Comparison of ENCODE assay signal across 1 cellular context in genomic region chr3:196080997-196081833, GRCh38.
TF ChIP-seq lines count a peak whose summit lies in the region.

No MANE protein-coding gene starts in this region.

TF ChIP-seq in HepG2, 621 proteins besides CTCF, POLR2A, EP300 and RAD21 (continued from another document and continues in another):
- no peak; the same call in 1 of the 2 replicates for TF ChIP-seq ZNF232 (CRISPR knock-in tag; IDR thresholded peaks at IDR 0.05; ENCODE audit: borderline replicate concordance)
- no peak for TF ChIP-seq GZF1 (CRISPR knock-in tag; IDR thresholded peaks at IDR 0.05)
- no peak for TF ChIP-seq ZMYM2 (CRISPR knock-in tag; IDR thresholded peaks at IDR 0.05)
- no peak for TF ChIP-seq ARID3A (IDR thresholded peaks at IDR 0.05; ENCODE audit: low read depth, low read length)
- 0 out of 2 replicates have a peak, but pooled peaks have one; percentile 9 for TF ChIP-seq ZNF589 (CRISPR knock-in tag; conservative IDR thresholded peaks at IDR 0.05)
- no peak; the same call in 1 of the 2 replicates for TF ChIP-seq ARHGAP35 (CRISPR knock-in tag; IDR thresholded peaks at IDR 0.05; ENCODE audit: borderline replicate concordance)
- peak in 1 of 2 experiments; percentile 18; a peak in 1 of 4 replicates for TF ChIP-seq ATF4 (CRISPR knock-in tag; IDR thresholded peaks at IDR 0.05)
- TF ChIP-seq ELF1 (CRISPR knock-in tag; IDR thresholded peaks at IDR 0.05), result peak; percentile 51
- TF ChIP-seq ATF5 (CRISPR knock-in tag; IDR thresholded peaks at IDR 0.05; ENCODE audit: low read depth), result no peak
- no peak for TF ChIP-seq ZNF609 (CRISPR knock-in tag; IDR thresholded peaks at IDR 0.05; ENCODE audit: borderline replicate concordance)
- TF ChIP-seq TBX2 (CRISPR knock-in tag; IDR thresholded peaks at IDR 0.05; ENCODE audit: borderline replicate concordance), result no peak
- no peak for TF ChIP-seq NFE2L2 (IDR thresholded peaks at IDR 0.05; ENCODE audit: low read length)
- TF ChIP-seq ZNF652 (CRISPR knock-in tag; IDR thresholded peaks at IDR 0.05; ENCODE audit: borderline replicate concordance, low read depth), result no peak
- no peak for TF ChIP-seq NR1H2 (CRISPR knock-in tag; IDR thresholded peaks at IDR 0.05; ENCODE audit: borderline replicate concordance, low read depth)
- TF ChIP-seq ZNF792 (CRISPR knock-in tag; IDR thresholded peaks at IDR 0.05), result no peak
- TF ChIP-seq ZSCAN31 (CRISPR knock-in tag; IDR thresholded peaks at IDR 0.05; ENCODE audit: low read depth), result no peak
- TF ChIP-seq SYNCRIP (IDR thresholded peaks at IDR 0.05; ENCODE audit: insufficient read depth, low read depth, low read length), result no peak
- no peak for TF ChIP-seq NR2C2 (CRISPR knock-in tag; IDR thresholded peaks at IDR 0.05; ENCODE audit: borderline replicate concordance)
- TF ChIP-seq ZNF7 (CRISPR knock-in tag; IDR thresholded peaks at IDR 0.05), result no peak
- TF ChIP-seq ZGPAT (CRISPR knock-in tag; IDR thresholded peaks at IDR 0.05), result no peak
- no peak for TF ChIP-seq ATM (IDR thresholded peaks at IDR 0.05; ENCODE audit: borderline replicate concordance)
- TF ChIP-seq ZNF224 (CRISPR knock-in tag; IDR thresholded peaks at IDR 0.05), result no peak
- no peak for TF ChIP-seq SETDB1 (CRISPR knock-in tag; IDR thresholded peaks at IDR 0.05; ENCODE audit: borderline replicate concordance)
- no peak for TF ChIP-seq ZHX1 (CRISPR knock-in tag; IDR thresholded peaks at IDR 0.05; ENCODE audit: low read depth)
- TF ChIP-seq POLR2AphosphoS5 (IDR thresholded peaks at IDR 0.05; ENCODE audit: low read depth, low read length), result no peak
- TF ChIP-seq ZNF180 (CRISPR knock-in tag; IDR thresholded peaks at IDR 0.05; ENCODE audit: borderline replicate concordance, low read depth), result no peak
- no peak for TF ChIP-seq CERS6 (CRISPR knock-in tag; IDR thresholded peaks at IDR 0.05)
- no peak for TF ChIP-seq ZNF678 (CRISPR knock-in tag; IDR thresholded peaks at IDR 0.05)
- no peak for TF ChIP-seq CEBPB (IDR thresholded peaks at IDR 0.05; ENCODE audit: borderline replicate concordance, low read depth, low read length)
- TF ChIP-seq ZBTB49 (CRISPR knock-in tag; IDR thresholded peaks at IDR 0.05; ENCODE audit: borderline replicate concordance), result no peak
- no peak for TF ChIP-seq NCOA5 (CRISPR knock-in tag; IDR thresholded peaks at IDR 0.05)
- TF ChIP-seq ZMAT5 (CRISPR knock-in tag; IDR thresholded peaks at IDR 0.05; ENCODE audit: borderline replicate concordance, low read depth), result no peak
- TF ChIP-seq ZBTB43 (CRISPR knock-in tag; conservative IDR thresholded peaks at IDR 0.05), result 0 out of 2 replicates have a peak, but pooled peaks have one; percentile 31
- peak; percentile 78; the same call in 1 of the 2 replicates for TF ChIP-seq ZC3H13 (CRISPR knock-in tag; IDR thresholded peaks at IDR 0.05)
- TF ChIP-seq DDIT3 (CRISPR knock-in tag; IDR thresholded peaks at IDR 0.05), result no peak
- TF ChIP-seq SMAD9 (CRISPR knock-in tag; IDR thresholded peaks at IDR 0.05), result no peak
- no peak for TF ChIP-seq JDP2 (CRISPR knock-in tag; IDR thresholded peaks at IDR 0.05; ENCODE audit: borderline replicate concordance)
- no peak for TF ChIP-seq FOXP4 (CRISPR knock-in tag; IDR thresholded peaks at IDR 0.05)
- TF ChIP-seq ZBTB3 (CRISPR knock-in tag; IDR thresholded peaks at IDR 0.05; ENCODE audit: borderline replicate concordance, low read depth), result no peak
- TF ChIP-seq KMT2B (CRISPR knock-in tag; IDR thresholded peaks at IDR 0.05), result 0 out of 2 replicates have a peak, but pooled peaks have one; percentile 19
- no peak for TF ChIP-seq ZSCAN29 (CRISPR knock-in tag; conservative IDR thresholded peaks at IDR 0.05)
- no peak for TF ChIP-seq ZNF44 (CRISPR knock-in tag; IDR thresholded peaks at IDR 0.05)
